21 cellular contexts compared by ENCODE assay signal in the genomic region with DNA sequence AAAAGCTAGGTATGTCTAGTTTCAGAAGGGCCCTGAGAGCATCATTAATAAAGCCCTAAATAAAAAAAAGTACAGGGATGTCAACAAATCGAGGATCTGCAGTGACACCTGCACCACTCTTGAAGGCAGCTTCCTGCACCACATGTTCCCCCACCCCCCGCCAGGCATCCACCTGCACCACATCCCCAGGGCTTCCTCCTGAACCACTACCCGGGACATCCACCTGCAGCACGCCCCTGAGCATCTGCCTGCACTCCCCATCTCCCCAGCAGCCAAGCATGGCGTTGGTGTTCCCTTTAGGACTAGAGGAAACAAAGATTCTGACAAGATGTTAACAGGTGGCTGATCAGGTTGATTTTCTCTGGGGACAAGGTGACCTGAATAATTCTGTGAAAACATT. TPM values are rescaled to one million over a fixed set of nuclear protein-coding genes. Genes with fewer than 3 reads are reported as not detected.
A peak's percentile ranks its signal among the peaks of the same experiment; 100 is the strongest.
DNase-seq lines count a peak whose midpoint lies in the region; ATAC-seq and TF ChIP-seq lines count a peak whose summit lies in the region.
"Had no signal": no experiment of that assay in that cellular context is flagged by ENCODE, and none has a peak within 500 bp of the region (broad histone marks: within the 10 kb centered on the region; RNA-seq: fewer than 3 reads in every experiment).

No MANE protein-coding gene starts in this region.

- H3K9me3 Mint-ChIP-seq in activated naive CD4-positive, alpha-beta T cell treated with anti-CD3 and anti-CD28 coated beads, Interleukin-2, amount 10 ng/mL, durations not matched to agents 7 days and 5 days = peaks cover 2% of the 10 kb centered on the region
- H3K9me3 Mint-ChIP-seq in activated CD4-positive, alpha-beta memory T cell treated with anti-CD3 and anti-CD28 coated beads for 36 hours = peaks cover 3% of the 10 kb centered on the region
- peaks cover 0 to 5% of the 10 kb centered on the region in 2 donors for H3K9me3 Mint-ChIP-seq in activated naive CD4-positive, alpha-beta T cell treated with anti-CD3 and anti-CD28 coated beads, Interleukin-2, amount 50 U/mL, for 72 hours
- H3K9me3 Mint-ChIP-seq: T-helper 1 cell treated with Interleukin-12 subunit alpha and Interleukin-12 subunit beta and Interleukin-4 antibody, amounts not matched to agents 30 μg/mL and 1 μg/mL, for 36 hours had no signal

- H3K27ac Mint-ChIP-seq in activated naive CD4-positive, alpha-beta T cell treated with anti-CD3 and anti-CD28 coated beads, Interleukin-2, amount 10 ng/mL, durations not matched to agents 7 days and 5 days = peak overlapping the region; percentile 24
- no peak overlapping the region for H3K27ac Mint-ChIP-seq in activated CD4-positive, alpha-beta memory T cell treated with anti-CD3 and anti-CD28 coated beads for 36 hours
- no peak overlapping the region for H3K27ac Mint-ChIP-seq in activated naive CD4-positive, alpha-beta T cell treated with anti-CD3 and anti-CD28 coated beads, Interleukin-2, amount 50 U/mL, for 72 hours
- H3K27ac Mint-ChIP-seq: CD8-positive, alpha-beta memory T cell; T-helper 1 cell treated with Interleukin-12 subunit alpha and Interleukin-12 subunit beta and Interleukin-4 antibody, amounts not matched to agents 30 μg/mL and 1 μg/mL, for 36 hours had no signal

- DNase-seq in activated naive CD4-positive, alpha-beta T cell treated with anti-CD3 and anti-CD28 coated beads, Interleukin-2, amount 10 ng/mL, durations not matched to agents 7 days and 5 days = no peak
- DNase-seq in activated naive CD4-positive, alpha-beta T cell treated with anti-CD3 and anti-CD28 coated beads, Interleukin-2, amount 50 U/mL, for 16 hours = no peak
- peak; percentile 92 for DNase-seq in NCI-H2171 treated with DMSO at 0.1 percent for 48 hours (lab: John Stamatoyannopoulos, UW)
- peak; percentile 21 for DNase-seq in cerebellar cortex (ENCODE audit: low spot score)
- no peak for DNase-seq in activated CD4-positive, alpha-beta memory T cell treated with anti-CD3 and anti-CD28 coated beads for 36 hours
- no peak for DNase-seq in activated CD4-positive, alpha-beta T cell treated with anti-CD3 and anti-CD28 coated beads, Interleukin-2, amount 50 U/mL, for 48 hours
- no peak for DNase-seq in activated naive CD4-positive, alpha-beta T cell treated with anti-CD3 and anti-CD28 coated beads, Interleukin-2, amount 50 U/mL, for 72 hours (ENCODE audit: low spot score in 2 of 2)
- DNase-seq: 8988T; CD8-positive, alpha-beta memory T cell; DMS53; GF-D8; GOT3; IMR-90; NCI-H1105; NCI-H2081; NCI-H2227 treated with DMSO at 0.1 percent for 48 hours; NCI-H524 had no signal

- CTCF ChIA-PET in activated naive CD4-positive, alpha-beta T cell treated with anti-CD3 and anti-CD28 coated beads, Interleukin-2, amount 10 ng/mL, durations not matched to agents 7 days and 5 days (lab: Charles Lee) = no interaction called here
- CTCF ChIA-PET in activated CD4-positive, alpha-beta memory T cell treated with anti-CD3 and anti-CD28 coated beads for 36 hours (lab: Charles Lee) = no interaction called here

- H3K36me3 Mint-ChIP-seq in activated naive CD4-positive, alpha-beta T cell treated with anti-CD3 and anti-CD28 coated beads, Interleukin-2, amount 10 ng/mL, durations not matched to agents 7 days and 5 days = no peaks in the 10 kb centered on the region
- no peaks in the 10 kb centered on the region for H3K36me3 Mint-ChIP-seq in activated CD4-positive, alpha-beta memory T cell treated with anti-CD3 and anti-CD28 coated beads for 36 hours
- no peaks in the 10 kb centered on the region for H3K36me3 Mint-ChIP-seq in activated naive CD4-positive, alpha-beta T cell treated with anti-CD3 and anti-CD28 coated beads, Interleukin-2, amount 50 U/mL, for 72 hours
- H3K36me3 Mint-ChIP-seq: CD8-positive, alpha-beta memory T cell had no signal

- no peak for ATAC-seq in SK-N-SH treated with all-trans-retinoic acid at 6 μM for 48 hours
- ATAC-seq in activated naive CD4-positive, alpha-beta T cell treated with anti-CD3 and anti-CD28 coated beads, Interleukin-2, amount 50 U/mL, for 72 hours = no peak
- ATAC-seq: Right ventricle myocardium inferior had no signal

- POLR2A ChIA-PET in activated CD4-positive, alpha-beta memory T cell treated with anti-CD3 and anti-CD28 coated beads for 36 hours (lab: Charles Lee) = no interaction called here

- intact Hi-C loops in activated CD4-positive, alpha-beta memory T cell treated with anti-CD3 and anti-CD28 coated beads for 36 hours (cut with micrococcal nuclease) = no loop called here

- H3K27me3 Mint-ChIP-seq in activated naive CD4-positive, alpha-beta T cell treated with anti-CD3 and anti-CD28 coated beads, Interleukin-2, amount 10 ng/mL, durations not matched to agents 7 days and 5 days = no peaks in the 10 kb centered on the region
- H3K27me3 Mint-ChIP-seq in activated CD4-positive, alpha-beta memory T cell treated with anti-CD3 and anti-CD28 coated beads for 36 hours = no peaks in the 10 kb centered on the region
- H3K27me3 Mint-ChIP-seq: CD8-positive, alpha-beta memory T cell had no signal

- H3K4me1 Mint-ChIP-seq in activated naive CD4-positive, alpha-beta T cell treated with anti-CD3 and anti-CD28 coated beads, Interleukin-2, amount 10 ng/mL, durations not matched to agents 7 days and 5 days = no peaks in the 10 kb centered on the region
- H3K4me1 Mint-ChIP-seq in activated CD4-positive, alpha-beta memory T cell treated with anti-CD3 and anti-CD28 coated beads for 36 hours (ENCODE audit: low read depth) = no peaks in the 10 kb centered on the region
- H3K4me1 Mint-ChIP-seq: CD8-positive, alpha-beta memory T cell had no signal

- H3K4me3 Mint-ChIP-seq in activated naive CD4-positive, alpha-beta T cell treated with anti-CD3 and anti-CD28 coated beads, Interleukin-2, amount 10 ng/mL, durations not matched to agents 7 days and 5 days = no peak overlapping the region
- no peak overlapping the region for H3K4me3 Mint-ChIP-seq in activated CD4-positive, alpha-beta memory T cell treated with anti-CD3 and anti-CD28 coated beads for 36 hours
- H3K4me3 Mint-ChIP-seq: CD8-positive, alpha-beta memory T cell; T-helper 1 cell treated with Interleukin-12 subunit alpha and Interleukin-12 subunit beta and Interleukin-4 antibody, amounts not matched to agents 30 μg/mL and 1 μg/mL, for 36 hours had no signal

TF ChIP-seq in SK-N-SH treated with all-trans-retinoic acid at 6 μM for 48 hours, 23 proteins besides CTCF, POLR2A, EP300 and RAD21:
- no peak for TF ChIP-seq TCF4 (CRISPR knock-in tag; IDR thresholded peaks at IDR 0.05; ENCODE audit: borderline replicate concordance)
- TF ChIP-seq, protein P1, sequence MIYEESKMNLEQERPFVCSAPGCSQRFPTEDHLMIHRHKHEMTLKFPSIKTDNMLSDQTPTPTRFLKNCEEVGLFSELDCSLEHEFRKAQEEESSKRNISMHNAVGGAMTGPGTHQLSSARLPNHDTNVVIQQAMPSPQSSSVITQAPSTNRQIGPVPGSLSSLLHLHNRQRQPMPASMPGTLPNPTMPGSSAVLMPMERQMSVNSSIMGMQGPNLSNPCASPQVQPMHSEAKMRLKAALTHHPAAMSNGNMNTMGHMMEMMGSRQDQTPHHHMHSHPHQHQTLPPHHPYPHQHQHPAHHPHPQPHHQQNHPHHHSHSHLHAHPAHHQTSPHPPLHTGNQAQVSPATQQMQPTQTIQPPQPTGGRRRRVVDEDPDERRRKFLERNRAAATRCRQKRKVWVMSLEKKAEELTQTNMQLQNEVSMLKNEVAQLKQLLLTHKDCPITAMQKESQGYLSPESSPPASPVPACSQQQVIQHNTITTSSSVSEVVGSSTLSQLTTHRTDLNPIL (CRISPR knock-in tag; IDR thresholded peaks at IDR 0.05; ENCODE audit: low read depth) = no peak
- no peak for TF ChIP-seq ESRRG (CRISPR knock-in tag; IDR thresholded peaks at IDR 0.05)
- TF ChIP-seq, protein P2, sequence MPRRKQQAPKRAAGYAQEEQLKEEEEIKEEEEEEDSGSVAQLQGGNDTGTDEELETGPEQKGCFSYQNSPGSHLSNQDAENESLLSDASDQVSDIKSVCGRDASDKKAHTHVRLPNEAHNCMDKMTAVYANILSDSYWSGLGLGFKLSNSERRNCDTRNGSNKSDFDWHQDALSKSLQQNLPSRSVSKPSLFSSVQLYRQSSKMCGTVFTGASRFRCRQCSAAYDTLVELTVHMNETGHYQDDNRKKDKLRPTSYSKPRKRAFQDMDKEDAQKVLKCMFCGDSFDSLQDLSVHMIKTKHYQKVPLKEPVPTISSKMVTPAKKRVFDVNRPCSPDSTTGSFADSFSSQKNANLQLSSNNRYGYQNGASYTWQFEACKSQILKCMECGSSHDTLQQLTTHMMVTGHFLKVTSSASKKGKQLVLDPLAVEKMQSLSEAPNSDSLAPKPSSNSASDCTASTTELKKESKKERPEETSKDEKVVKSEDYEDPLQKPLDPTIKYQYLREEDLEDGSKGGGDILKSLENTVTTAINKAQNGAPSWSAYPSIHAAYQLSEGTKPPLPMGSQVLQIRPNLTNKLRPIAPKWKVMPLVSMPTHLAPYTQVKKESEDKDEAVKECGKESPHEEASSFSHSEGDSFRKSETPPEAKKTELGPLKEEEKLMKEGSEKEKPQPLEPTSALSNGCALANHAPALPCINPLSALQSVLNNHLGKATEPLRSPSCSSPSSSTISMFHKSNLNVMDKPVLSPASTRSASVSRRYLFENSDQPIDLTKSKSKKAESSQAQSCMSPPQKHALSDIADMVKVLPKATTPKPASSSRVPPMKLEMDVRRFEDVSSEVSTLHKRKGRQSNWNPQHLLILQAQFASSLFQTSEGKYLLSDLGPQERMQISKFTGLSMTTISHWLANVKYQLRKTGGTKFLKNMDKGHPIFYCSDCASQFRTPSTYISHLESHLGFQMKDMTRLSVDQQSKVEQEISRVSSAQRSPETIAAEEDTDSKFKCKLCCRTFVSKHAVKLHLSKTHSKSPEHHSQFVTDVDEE (CRISPR knock-in tag; IDR thresholded peaks at IDR 0.05) = no peak
- no peak for TF ChIP-seq ZNF565 (CRISPR knock-in tag; conservative IDR thresholded peaks at IDR 0.05; ENCODE audit: low read depth)
- TF ChIP-seq, protein P3, sequence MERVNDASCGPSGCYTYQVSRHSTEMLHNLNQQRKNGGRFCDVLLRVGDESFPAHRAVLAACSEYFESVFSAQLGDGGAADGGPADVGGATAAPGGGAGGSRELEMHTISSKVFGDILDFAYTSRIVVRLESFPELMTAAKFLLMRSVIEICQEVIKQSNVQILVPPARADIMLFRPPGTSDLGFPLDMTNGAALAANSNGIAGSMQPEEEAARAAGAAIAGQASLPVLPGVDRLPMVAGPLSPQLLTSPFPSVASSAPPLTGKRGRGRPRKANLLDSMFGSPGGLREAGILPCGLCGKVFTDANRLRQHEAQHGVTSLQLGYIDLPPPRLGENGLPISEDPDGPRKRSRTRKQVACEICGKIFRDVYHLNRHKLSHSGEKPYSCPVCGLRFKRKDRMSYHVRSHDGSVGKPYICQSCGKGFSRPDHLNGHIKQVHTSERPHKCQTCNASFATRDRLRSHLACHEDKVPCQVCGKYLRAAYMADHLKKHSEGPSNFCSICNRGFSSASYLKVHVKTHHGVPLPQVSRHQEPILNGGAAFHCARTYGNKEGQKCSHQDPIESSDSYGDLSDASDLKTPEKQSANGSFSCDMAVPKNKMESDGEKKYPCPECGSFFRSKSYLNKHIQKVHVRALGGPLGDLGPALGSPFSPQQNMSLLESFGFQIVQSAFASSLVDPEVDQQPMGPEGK (CRISPR knock-in tag; IDR thresholded peaks at IDR 0.05; ENCODE audit: borderline replicate concordance) = no peak
TF ChIP-seq in SK-N-SH treated with all-trans-retinoic acid at 6 μM for 48 hours: peak in this region for 0.

RNA-seq across cellular contexts. Expression of a gene that starts 55.2 kb away (rescaled TPM):
- 1 to 10 TPM in 1 of 2 experiments, under 1 TPM in 1; 0.45 to 1.0 TPM for total RNA-seq in activated CD4-positive, alpha-beta memory T cell treated with anti-CD3 and anti-CD28 coated beads for 36 hours
- total RNA-seq in activated naive CD4-positive, alpha-beta T cell treated with anti-CD3 and anti-CD28 coated beads, Interleukin-2, amount 50 U/mL, for 72 hours = not detected
- total RNA-seq: Right ventricle myocardium inferior, SJSA1 had no signal

Comparison
In these comparisons a context has a peak if more than half of its experiments do, and no peak if none do; other contexts are left out.
1. DNase-seq: peak in NCI-H2171 treated with DMSO at 0.1 percent for 48 hours (single experiment) and cerebellar cortex (single experiment); none in activated naive CD4-positive, alpha-beta T cell treated with anti-CD3 and anti-CD28 coated beads, Interleukin-2, amount 10 ng/mL, durations not matched to agents 7 days and 5 days (single experiment), activated naive CD4-positive, alpha-beta T cell treated with anti-CD3 and anti-CD28 coated beads, Interleukin-2, amount 50 U/mL, for 16 hours (single experiment), activated CD4-positive, alpha-beta memory T cell treated with anti-CD3 and anti-CD28 coated beads for 36 hours (single experiment), activated CD4-positive, alpha-beta T cell treated with anti-CD3 and anti-CD28 coated beads, Interleukin-2, amount 50 U/mL, for 48 hours (0 of 2) and activated naive CD4-positive, alpha-beta T cell treated with anti-CD3 and anti-CD28 coated beads, Interleukin-2, amount 50 U/mL, for 72 hours (0 of 2).